ENCODE assay signal across 9 cellular contexts in the genomic region with DNA sequence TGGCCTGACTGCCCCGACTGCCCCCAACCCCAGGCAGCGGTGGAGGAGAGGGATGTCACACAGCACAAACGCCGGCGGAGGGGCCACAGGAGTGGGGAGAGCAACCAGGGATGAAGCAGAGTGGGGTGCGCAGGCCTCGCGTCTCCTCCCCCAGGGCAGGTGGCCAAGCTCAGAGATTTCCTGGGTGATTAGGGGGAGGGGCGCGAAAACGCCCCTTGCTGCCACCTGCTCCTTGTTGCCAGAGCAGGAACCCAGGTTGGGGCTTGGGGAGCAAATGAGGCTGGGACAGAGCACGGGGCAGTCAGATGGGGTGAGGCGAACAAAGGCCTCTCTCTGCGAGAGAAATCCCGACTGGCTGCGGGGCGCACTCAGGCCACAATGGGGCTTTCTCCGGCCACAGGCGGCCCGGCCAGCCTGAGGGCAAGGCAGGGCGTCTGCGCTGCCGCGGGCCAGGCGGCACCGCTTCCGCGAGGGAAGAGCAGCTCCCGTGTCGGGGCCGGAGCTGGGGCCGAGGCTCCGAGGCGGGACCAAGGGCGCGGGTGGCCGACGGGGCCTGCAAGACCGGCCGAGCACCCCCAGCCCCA. TPM values are rescaled to one million over a fixed set of nuclear protein-coding genes. Genes with fewer than 3 reads are reported as not detected.
DNase-seq lines count a peak whose midpoint lies in the region; ATAC-seq and TF ChIP-seq lines count a peak whose summit lies in the region.
"Had no signal": no experiment of that assay in that cellular context is flagged by ENCODE, and none has a peak within 500 bp of the region (broad histone marks: within the 10 kb centered on the region; RNA-seq: fewer than 3 reads in every experiment).

No MANE protein-coding gene starts in this region.

- peak overlapping the region; percentile 100 for H3K27ac ChIP-seq in BLaER1
- H3K27ac ChIP-seq in effector memory CD4-positive, alpha-beta T cell (ENCODE audit: insufficient read depth, low read length, poor library complexity, severe bottlenecking), result peak overlapping the region; percentile 86
- H3K27ac ChIP-seq in transverse colon, result peak overlapping the region; percentile 96 to 99 (median 98)

- H3K36me3 ChIP-seq in BLaER1, result no peaks in the 10 kb centered on the region
- H3K36me3 ChIP-seq in effector memory CD4-positive, alpha-beta T cell (ENCODE audit: control insufficient read depth, insufficient read depth, low read length), result no peaks in the 10 kb centered on the region
- H3K36me3 ChIP-seq in transverse colon, result no peaks in the 10 kb centered on the region

- H3K4me3 ChIP-seq in BLaER1, result peak overlapping the region; percentile 70
- peak overlapping the region; percentile 21 for H3K4me3 ChIP-seq in effector memory CD4-positive, alpha-beta T cell (ENCODE audit: insufficient read depth, low read depth, low read length, poor library complexity, severe bottlenecking)
- peak overlapping the region; percentile 25 to 55 (median 46) for H3K4me3 ChIP-seq in transverse colon

- H3K9me3 ChIP-seq in BLaER1 (no peaks in the 10 kb centered on the region), transverse colon (no peaks in the 10 kb centered on the region)
- H3K9me3 ChIP-seq in effector memory CD4-positive, alpha-beta T cell (ENCODE audit: control insufficient read depth, low read length), result no peaks in the 10 kb centered on the region

- ATAC-seq in HG03175 (IDR thresholded peaks at IDR 0.05; ENCODE audit: unreplicated experiment), result peak; percentile 33

- TF ChIP-seq POLR2A in GM18951 (IDR thresholded peaks at IDR 0.05; ENCODE audit: extremely low read depth, insufficient read depth, insufficient read length) (peak; percentile 46), transverse colon (IDR thresholded peaks at IDR 0.05) (peak; percentile 57)

- H3K9ac ChIP-seq in BLaER1, result peak overlapping the region; percentile 98

- no peaks in the 10 kb centered on the region for H4K20me1 ChIP-seq in BLaER1

- intact Hi-C loops in transverse colon (cut with DNase I; ENCODE audit: low total_unique reads), result no loop called here

- in situ Hi-C loops in GM18951 (cut with MboI; ENCODE audit: low sequenced_read_pairs, unreplicated experiment) (no loop called here), transverse colon (cut with MboI; ENCODE audit: low pct_ligation_motif_present in 1 of 4, low pct_unique_long_range_greater_than_20kb in 1 of 4, low sequenced_read_pairs in 3 of 4) (loop anchor here in 1 of 4 donors (5.0 kb wide), 1 partner anchor 87 kb away; no protein-coding TSS in a partner anchor)

- no peaks in the 10 kb centered on the region for H3K27me3 ChIP-seq in BLaER1
- H3K27me3 ChIP-seq in effector memory CD4-positive, alpha-beta T cell (replicated peaks; ENCODE audit: control insufficient read depth, insufficient read depth, low read length, poor library complexity, severe bottlenecking), result no peaks in the 10 kb centered on the region
- no peaks in the 10 kb centered on the region for H3K27me3 ChIP-seq in transverse colon

- 46% methylated on average over 5 of the region's 40 CpGs; no CpG with 5 or more reads in 1 of the 2 donors for WGBS in transverse colon (ENCODE audit: low coverage in 1 of 2), 2 donors

- no peak for TF ChIP-seq EP300 in transverse colon (IDR thresholded peaks at IDR 0.05; ENCODE audit: low read depth)

- DNase-seq in SK-N-DZ (ENCODE audit: low spot score), result peak; percentile 66
- peak in 1 of 3 donors; percentile 18 for DNase-seq in effector memory CD4-positive, alpha-beta T cell
- DNase-seq in midbrain (lab: John Stamatoyannopoulos, UW), result peak; percentile 95
- peak; percentile 61 for DNase-seq in transverse colon
- no peak for DNase-seq in AG08396 (ENCODE audit: low spot score)

- peaks cover 78% of the 10 kb centered on the region for H3K4me1 ChIP-seq in BLaER1
- H3K4me1 ChIP-seq in effector memory CD4-positive, alpha-beta T cell (ENCODE audit: control insufficient read depth, insufficient read depth, low read length, poor library complexity, severe bottlenecking), result peaks cover 15% of the 10 kb centered on the region
- peaks cover 18 to 44% (median 24%) of the 10 kb centered on the region in 4 donors for H3K4me1 ChIP-seq in transverse colon

- peak overlapping the region; percentile 99 for H3K4me2 ChIP-seq in BLaER1

- TF ChIP-seq CTCF in transverse colon (IDR thresholded peaks at IDR 0.05), result peak in 2 of 5 experiments; percentile 14 to 24

RNA-seq across cellular contexts. Expression of a gene that starts 11.5 kb away (rescaled TPM):
- not detected in 2 replicates for polyA plus RNA-seq in SK-N-DZ (2014; cell fraction: cytosol; rRNA removed)
- polyA plus RNA-seq in SK-N-DZ (2014; cell fraction: nucleus; rRNA removed), result not detected in 2 replicates
- not detected for total RNA-seq in transverse colon
- total RNA-seq: NCI-H460 had no signal
